ENCODE assay signal across 29 cellular contexts in genomic region chr1:42742141-42742540, GRCh38. TPM values are rescaled to one million over a fixed set of nuclear protein-coding genes. Genes with fewer than 3 reads are reported as not detected.
A peak's percentile ranks its signal among the peaks of the same experiment; 100 is the strongest.
DNase-seq lines count a peak whose midpoint lies in the region; ATAC-seq and TF ChIP-seq lines count a peak whose summit lies in the region.
"Had no signal": no experiment of that assay in that cellular context is flagged by ENCODE, and none has a peak within 500 bp of the region (broad histone marks: within the 10 kb centered on the region; RNA-seq: fewer than 3 reads in every experiment).

No MANE protein-coding gene starts in this region.

- H3K36me3 ChIP-seq in breast epithelium = no peaks in the 10 kb centered on the region
- H3K36me3 ChIP-seq in thymus (ENCODE audit: control insufficient read depth, insufficient read depth) = peaks cover 19% of the 10 kb centered on the region

- H3K4me1 ChIP-seq in breast epithelium (no peaks in the 10 kb centered on the region), thymus (ENCODE audit: control insufficient read depth, insufficient read depth, low read length) (no peaks in the 10 kb centered on the region)
- H3K4me1 ChIP-seq: BE2C had no signal

- ATAC-seq in GM21390 (IDR thresholded peaks at IDR 0.05; ENCODE audit: unreplicated experiment) = no peak
- ATAC-seq in GM19397 (IDR thresholded peaks at IDR 0.05; ENCODE audit: unreplicated experiment) = no peak
- ATAC-seq: PC-3 had no signal

- no peak overlapping the region for H3K4me3 Mint-ChIP-seq in activated naive CD4-positive, alpha-beta T cell treated with anti-CD3 and anti-CD28 coated beads, Interleukin-2, amount 10 ng/mL, durations not matched to agents 7 days and 5 days
- no peak overlapping the region for H3K4me3 Mint-ChIP-seq in activated naive CD4-positive, alpha-beta T cell treated with anti-CD3 and anti-CD28 coated beads for 36 hours
- peak overlapping the region in 2 of 3 experiments; percentile 26 to 30 for H3K4me3 Mint-ChIP-seq in nephron
- H3K4me3 Mint-ChIP-seq: CD14-positive monocyte; CD8-positive, alpha-beta memory T cell had no signal

- H3K9me3 ChIP-seq in breast epithelium (no peaks in the 10 kb centered on the region), thymus (ENCODE audit: control insufficient read depth) (no peaks in the 10 kb centered on the region)
- H3K9me3 ChIP-seq: BE2C, MG63 had no signal

- H3K27ac ChIP-seq in breast epithelium (peak overlapping the region; percentile 36 to 78), thymus (ENCODE audit: low read depth) (peak overlapping the region; percentile 8)

- H3K4me3 ChIP-seq in breast epithelium (no peak overlapping the region), thymus (ENCODE audit: low read length) (no peak overlapping the region)
- H3K4me3 ChIP-seq: MG63 had no signal

- TF ChIP-seq CTCF in breast epithelium (IDR thresholded peaks at IDR 0.05) = no peak
- TF ChIP-seq CTCF in nephron (IDR thresholded peaks at IDR 0.05; ENCODE audit: unreplicated experiment in 3 of 3) = no peak

- peaks cover 3% of the 10 kb centered on the region for H3K36me3 Mint-ChIP-seq in activated naive CD4-positive, alpha-beta T cell treated with anti-CD3 and anti-CD28 coated beads, Interleukin-2, amount 10 ng/mL, durations not matched to agents 7 days and 5 days
- no peaks in the 10 kb centered on the region for H3K36me3 Mint-ChIP-seq in activated naive CD4-positive, alpha-beta T cell treated with anti-CD3 and anti-CD28 coated beads for 36 hours (ENCODE audit: low read depth)
- peaks cover 14% of the 10 kb centered on the region for H3K36me3 Mint-ChIP-seq in nephron (ENCODE audit: low read depth)

- DNase-seq in activated naive CD4-positive, alpha-beta T cell treated with anti-CD3 and anti-CD28 coated beads, Interleukin-2, amount 10 ng/mL, durations not matched to agents 7 days and 5 days = peak; percentile 9
- DNase-seq in activated naive CD4-positive, alpha-beta T cell treated with anti-CD3 and anti-CD28 coated beads for 36 hours = no peak
- DNase-seq in breast epithelium (ENCODE audit: low spot score in 2 of 2) = no peak
- no peak for DNase-seq in stimulated activated CD4-positive, alpha-beta T cell treated with anti-CD3 and anti-CD28 coated beads, Interleukin-4, amount 100 ng/mL, for 4 hours
- DNase-seq: 8988T; ACHN; BE2C; CD8-positive, alpha-beta memory T cell; GF-D8; H7; KBM-7; MG63; NCI-H1105 treated with DMSO at 0.1 percent for 48 hours; NCI-H146; NCI-H1930; NCI-H2107; NCI-H524 treated with DMSO at 0.1 percent for 48 hours; NCI-H774; NK-92 treated with Interleukin-12 subunit alpha and Interleukin-12 subunit beta, amount 100 ng/mL, for 24 hours; PC-3; Right ventricle myocardium superior had no signal

- CTCF ChIA-PET in activated naive CD4-positive, alpha-beta T cell treated with anti-CD3 and anti-CD28 coated beads, Interleukin-2, amount 10 ng/mL, durations not matched to agents 7 days and 5 days (lab: Charles Lee) = no interaction called here
- CTCF ChIA-PET in activated naive CD4-positive, alpha-beta T cell treated with anti-CD3 and anti-CD28 coated beads for 36 hours (lab: Charles Lee) = no interaction called here

- H3K9me3 Mint-ChIP-seq in activated naive CD4-positive, alpha-beta T cell treated with anti-CD3 and anti-CD28 coated beads, Interleukin-2, amount 10 ng/mL, durations not matched to agents 7 days and 5 days = no peaks in the 10 kb centered on the region
- H3K9me3 Mint-ChIP-seq in activated naive CD4-positive, alpha-beta T cell treated with anti-CD3 and anti-CD28 coated beads for 36 hours = no peaks in the 10 kb centered on the region
- no peaks in the 10 kb centered on the region for H3K9me3 Mint-ChIP-seq in nephron
- H3K9me3 Mint-ChIP-seq: CD8-positive, alpha-beta memory T cell had no signal

- H3K27me3 Mint-ChIP-seq in activated naive CD4-positive, alpha-beta T cell treated with anti-CD3 and anti-CD28 coated beads, Interleukin-2, amount 10 ng/mL, durations not matched to agents 7 days and 5 days = no peaks in the 10 kb centered on the region
- no peaks in the 10 kb centered on the region for H3K27me3 Mint-ChIP-seq in activated naive CD4-positive, alpha-beta T cell treated with anti-CD3 and anti-CD28 coated beads for 36 hours (ENCODE audit: low read depth)
- H3K27me3 Mint-ChIP-seq in nephron (ENCODE audit: low read depth) = no peaks in the 10 kb centered on the region
- H3K27me3 Mint-ChIP-seq: CD8-positive, alpha-beta memory T cell had no signal

- over 99% methylated on average over 8 of the region's 8 CpGs for WGBS in thymus

- H3K27me3 ChIP-seq in breast epithelium (no peaks in the 10 kb centered on the region), thymus (ENCODE audit: control insufficient read depth, insufficient read depth) (no peaks in the 10 kb centered on the region)
- H3K27me3 ChIP-seq: BE2C, MG63 had no signal

- TF ChIP-seq POLR2A in breast epithelium (IDR thresholded peaks at IDR 0.05) = no peak

- H3K4me1 Mint-ChIP-seq in activated naive CD4-positive, alpha-beta T cell treated with anti-CD3 and anti-CD28 coated beads, Interleukin-2, amount 10 ng/mL, durations not matched to agents 7 days and 5 days = peaks cover 3% of the 10 kb centered on the region
- H3K4me1 Mint-ChIP-seq in activated naive CD4-positive, alpha-beta T cell treated with anti-CD3 and anti-CD28 coated beads for 36 hours (ENCODE audit: low read depth) = peaks cover 3% of the 10 kb centered on the region
- peaks cover 47% of the 10 kb centered on the region for H3K4me1 Mint-ChIP-seq in nephron

- intact Hi-C loops in activated naive CD4-positive, alpha-beta T cell treated with anti-CD3 and anti-CD28 coated beads for 36 hours (cut with micrococcal nuclease) = no loop called here
- intact Hi-C loops in breast epithelium (cut with DNase I; ENCODE audit: low total_unique reads) = no loop called here

- H3K27ac Mint-ChIP-seq in activated naive CD4-positive, alpha-beta T cell treated with anti-CD3 and anti-CD28 coated beads, Interleukin-2, amount 10 ng/mL, durations not matched to agents 7 days and 5 days = no peak overlapping the region
- H3K27ac Mint-ChIP-seq in activated naive CD4-positive, alpha-beta T cell treated with anti-CD3 and anti-CD28 coated beads for 36 hours = no peak overlapping the region
- H3K27ac Mint-ChIP-seq in nephron = peak overlapping the region; percentile 96 to 99 (median 98)

RNA-seq across cellular contexts. Expression of gene CLDN19, which starts 2.1 kb away (rescaled TPM):
- not detected for total RNA-seq in activated naive CD4-positive, alpha-beta T cell treated with anti-CD3 and anti-CD28 coated beads for 36 hours
- 1 to 10 TPM in 2 of 3 donors, not detected in 1; 2.9 to 3.1 TPM for total RNA-seq in breast epithelium
- polyA plus RNA-seq in thymus = 0.62 TPM
- total RNA-seq: CD8-positive, alpha-beta memory T cell; HT-29; LHCN-M2; PC-3; Right ventricle myocardium superior; SK-MEL-5 had no signal
- polyA plus RNA-seq: CD14-positive monocyte; CD8-positive, alpha-beta memory T cell had no signal

RNA-seq across cellular contexts. Expression of gene P3H1, which starts 24.7 kb away (rescaled TPM):
- total RNA-seq in activated naive CD4-positive, alpha-beta T cell treated with anti-CD3 and anti-CD28 coated beads for 36 hours = 10 to 100 TPM; 26.4 to 28.6 TPM
- total RNA-seq in breast epithelium = 10 to 100 TPM; 23.1 to 34.9 (median 34.4) TPM
- polyA plus RNA-seq in thymus = 68.1 TPM

RNA-seq across cellular contexts. Expression of gene C1orf50, which starts 24.9 kb away (rescaled TPM):
- total RNA-seq in activated naive CD4-positive, alpha-beta T cell treated with anti-CD3 and anti-CD28 coated beads for 36 hours = 1 to 10 TPM; 4.1 to 4.7 TPM
- total RNA-seq in breast epithelium = 10 to 100 TPM in 1 of 3 donors, 1 to 10 TPM in 2; 5.2 to 10.8 (median 6.7) TPM
- polyA plus RNA-seq in thymus = 4.0 TPM

RNA-seq across cellular contexts. Expression of gene TMEM269, which starts 42.6 kb away (rescaled TPM):
- total RNA-seq in activated naive CD4-positive, alpha-beta T cell treated with anti-CD3 and anti-CD28 coated beads for 36 hours = under 1 TPM; 0.24 to 0.57 TPM
- under 1 TPM; under 0.01 to 0.59 (median 0.16) TPM for total RNA-seq in breast epithelium
- 0.32 TPM for polyA plus RNA-seq in thymus
- total RNA-seq: LHCN-M2, Right ventricle myocardium superior, SK-MEL-5 had no signal
- polyA plus RNA-seq: CD14-positive monocyte; CD8-positive, alpha-beta memory T cell had no signal

RNA-seq across cellular contexts. Expression of gene YBX1, which starts 59.9 kb away (rescaled TPM):
- total RNA-seq in activated naive CD4-positive, alpha-beta T cell treated with anti-CD3 and anti-CD28 coated beads for 36 hours = 1,000 to 10,000 TPM; 1,773 to 1,887 TPM
- total RNA-seq in breast epithelium = 100 to 1,000 TPM; 332 to 694 (median 485) TPM
- 497 TPM for polyA plus RNA-seq in thymus

Comparison
In these comparisons a context has a peak if more than half of its experiments do, and no peak if none do; other contexts are left out.
1. H3K27ac Mint-ChIP-seq: peak in nephron (3 of 3); none in activated naive CD4-positive, alpha-beta T cell treated with anti-CD3 and anti-CD28 coated beads, Interleukin-2, amount 10 ng/mL, durations not matched to agents 7 days and 5 days (single experiment) and activated naive CD4-positive, alpha-beta T cell treated with anti-CD3 and anti-CD28 coated beads for 36 hours (single experiment).
2. H3K4me3 Mint-ChIP-seq: peak in nephron (2 of 3); none in activated naive CD4-positive, alpha-beta T cell treated with anti-CD3 and anti-CD28 coated beads, Interleukin-2, amount 10 ng/mL, durations not matched to agents 7 days and 5 days (single experiment) and activated naive CD4-positive, alpha-beta T cell treated with anti-CD3 and anti-CD28 coated beads for 36 hours (single experiment).